In genomic region chr3:191330309-191330712, GRCh38 we compare ENCODE assay signal across 8 cellular contexts. TPM values are rescaled to one million over a fixed set of nuclear protein-coding genes. Genes with fewer than 3 reads are reported as not detected.
DNase-seq lines count a peak whose midpoint lies in the region; ATAC-seq and TF ChIP-seq lines count a peak whose summit lies in the region.

TSS of gene UTS2B (minus strand) at chr3:191330526. CDS start at chr3:191282189, 48,337 bp downstream.

- H3K9me3 Mint-ChIP-seq in activated CD4-positive, alpha-beta T cell treated with anti-CD3 and anti-CD28 coated beads for 36 hours (ENCODE audit: low read depth), result no peaks in the 10 kb centered on the region
- H3K9me3 Mint-ChIP-seq in naive thymus-derived CD4-positive, alpha-beta T cell, result peaks cover 0 to 12% (median 0%) of the 10 kb centered on the region in 11 donors

- H3K4me3 ChIP-seq in esophagus squamous epithelium, result peak within 1 kb of the TSS; percentile 71 to 98 (median 88)
- peak within 1 kb of the TSS; percentile 24 for H3K4me3 ChIP-seq in naive thymus-derived CD4-positive, alpha-beta T cell (ENCODE audit: low read length)

- no peaks in the 10 kb centered on the region for H3K36me3 Mint-ChIP-seq in activated CD4-positive, alpha-beta T cell treated with anti-CD3 and anti-CD28 coated beads for 36 hours (ENCODE audit: low read depth)
- peaks cover 0 to 15% (median 0%) of the 10 kb centered on the region in 5 donors for H3K36me3 Mint-ChIP-seq in naive thymus-derived CD4-positive, alpha-beta T cell

- peaks cover 7 to 54% (median 21%) of the 10 kb centered on the region in 3 donors for H3K4me1 ChIP-seq in esophagus squamous epithelium
- H3K4me1 ChIP-seq in naive thymus-derived CD4-positive, alpha-beta T cell (ENCODE audit: control insufficient read depth in 2 of 2, insufficient read depth in 2 of 2, low read length in 2 of 2), result no peaks in the 10 kb centered on the region

- H3K4me3 Mint-ChIP-seq in activated CD4-positive, alpha-beta T cell treated with anti-CD3 and anti-CD28 coated beads for 36 hours, result peak within 1 kb of the TSS; percentile 74
- peak within 1 kb of the TSS; percentile 39 to 82 (median 70) for H3K4me3 Mint-ChIP-seq in naive thymus-derived CD4-positive, alpha-beta T cell

- no peak for DNase-seq in activated CD4-positive, alpha-beta T cell treated with anti-CD3 and anti-CD28 coated beads for 36 hours
- DNase-seq in activated CD4-positive, alpha-beta T cell treated with anti-CD3 and anti-CD28 coated beads for 4 hours, result no peak
- peak; percentile 21 for DNase-seq in SK-N-DZ (ENCODE audit: low spot score)
- no peak for DNase-seq in esophagus squamous epithelium (lab: John Stamatoyannopoulos, UW)
- no peak for DNase-seq in naive thymus-derived CD4-positive, alpha-beta T cell
- no peak for DNase-seq in HuH-7 (ENCODE audit: low spot score)
- no peak for DNase-seq in NCI-H1930 (lab: John Stamatoyannopoulos, UW)

- no peak for TF ChIP-seq POLR2A in esophagus squamous epithelium (IDR thresholded peaks at IDR 0.05)

- no peaks in the 10 kb centered on the region for H3K27me3 ChIP-seq in esophagus squamous epithelium
- H3K27me3 ChIP-seq in naive thymus-derived CD4-positive, alpha-beta T cell (ENCODE audit: control insufficient read depth in 2 of 2, insufficient read depth in 2 of 2, low read length in 2 of 2), result no peaks in the 10 kb centered on the region

- CTCF ChIA-PET in activated CD4-positive, alpha-beta T cell treated with anti-CD3 and anti-CD28 coated beads for 36 hours (lab: Charles Lee), result no interaction called here
- CTCF ChIA-PET in naive thymus-derived CD4-positive, alpha-beta T cell (lab: Charles Lee), result no interaction called here

- POLR2A ChIA-PET in activated CD4-positive, alpha-beta T cell treated with anti-CD3 and anti-CD28 coated beads for 36 hours (lab: Charles Lee), result no interaction called here
- POLR2A ChIA-PET in naive thymus-derived CD4-positive, alpha-beta T cell (lab: Charles Lee), result no interaction called here

- WGBS in esophagus squamous epithelium, 2 donors, result 7 to 17% methylated on average over 7 of the region's 7 CpGs

- H3K27me3 Mint-ChIP-seq in activated CD4-positive, alpha-beta T cell treated with anti-CD3 and anti-CD28 coated beads for 36 hours, result peaks cover 7% of the 10 kb centered on the region
- peaks cover 22 to 41% (median 31%) of the 10 kb centered on the region in 5 donors for H3K27me3 Mint-ChIP-seq in naive thymus-derived CD4-positive, alpha-beta T cell

- H3K36me3 ChIP-seq in esophagus squamous epithelium, result no peaks in the 10 kb centered on the region
- H3K36me3 ChIP-seq in naive thymus-derived CD4-positive, alpha-beta T cell (ENCODE audit: control insufficient read depth in 2 of 3, insufficient read depth in 3 of 3, low read length in 3 of 3), result no peaks in the 10 kb centered on the region

- peak within 1 kb of the TSS; percentile 72 for H3K27ac Mint-ChIP-seq in activated CD4-positive, alpha-beta T cell treated with anti-CD3 and anti-CD28 coated beads for 36 hours
- H3K27ac Mint-ChIP-seq in naive thymus-derived CD4-positive, alpha-beta T cell, result peak within 1 kb of the TSS in 1 of 9 donors; percentile 73

- intact Hi-C loops in activated CD4-positive, alpha-beta T cell treated with anti-CD3 and anti-CD28 coated beads for 36 hours (cut with DNase I, micrococcal nuclease), result loop anchor here (5.0 to 10.0 kb wide), 2 partner anchors 83 to 86 kb away; no protein-coding TSS in a partner anchor
- intact Hi-C loops in esophagus squamous epithelium (cut with DNase I), result no loop called here
- intact Hi-C loops in naive thymus-derived CD4-positive, alpha-beta T cell (cut with micrococcal nuclease), result no loop called here

- no peak for ATAC-seq in activated CD4-positive, alpha-beta T cell treated with anti-CD3 and anti-CD28 coated beads for 36 hours
- ATAC-seq in naive thymus-derived CD4-positive, alpha-beta T cell, result no peak
- ATAC-seq in HG03139 (IDR thresholded peaks at IDR 0.05; ENCODE audit: unreplicated experiment), result no peak

- peak within 1 kb of the TSS; percentile 83 to 97 (median 93) for H3K27ac ChIP-seq in esophagus squamous epithelium
- peak within 1 kb of the TSS; percentile 44 for H3K27ac ChIP-seq in naive thymus-derived CD4-positive, alpha-beta T cell (ENCODE audit: low read depth, low read length)

- no peak for TF ChIP-seq CTCF in esophagus squamous epithelium (IDR thresholded peaks at IDR 0.05)

- H3K9me3 ChIP-seq in esophagus squamous epithelium, result no peaks in the 10 kb centered on the region
- no peaks in the 10 kb centered on the region for H3K9me3 ChIP-seq in naive thymus-derived CD4-positive, alpha-beta T cell (ENCODE audit: control insufficient read depth in 2 of 3, low read length in 3 of 3)

- peaks cover 34% of the 10 kb centered on the region for H3K4me1 Mint-ChIP-seq in activated CD4-positive, alpha-beta T cell treated with anti-CD3 and anti-CD28 coated beads for 36 hours
- H3K4me1 Mint-ChIP-seq in naive thymus-derived CD4-positive, alpha-beta T cell, result peaks cover 0 to 25% (median 13%) of the 10 kb centered on the region in 7 donors

RNA-seq across cellular contexts. Expression of gene UTS2B, which starts in this region (rescaled TPM):
- total RNA-seq in activated CD4-positive, alpha-beta T cell treated with anti-CD3 and anti-CD28 coated beads for 36 hours, result not detected
- polyA plus RNA-seq in SK-N-DZ (2014; cell fraction: cytosol; rRNA removed), result 1.6 TPM in 1 of 2 replicates, not detected in the other
- 0.09 and 0.11 TPM in 2 replicates for polyA plus RNA-seq in SK-N-DZ (2014; cell fraction: nucleus; rRNA removed)
- total RNA-seq in esophagus squamous epithelium, result under 1 TPM in 1 of 4 donors, not detected in 3; 0.38 TPM
- under 1 TPM in 1 of 5 experiments, not detected in 4; 0.34 TPM for total RNA-seq in naive thymus-derived CD4-positive, alpha-beta T cell
- not detected for polyA plus RNA-seq in naive thymus-derived CD4-positive, alpha-beta T cell

Comparison
In these comparisons a context has a peak if more than half of its experiments do, and no peak if none do; other contexts are left out.
1. intact Hi-C loops: an anchor here in activated CD4-positive, alpha-beta T cell treated with anti-CD3 and anti-CD28 coated beads for 36 hours (5.0 to 10.0 kb wide); none called in esophagus squamous epithelium and naive thymus-derived CD4-positive, alpha-beta T cell.